Comparison of ENCODE assay signal across 8 cellular contexts in genomic region chr4:24583451-24584174, GRCh38. TPM values are rescaled to one million over a fixed set of nuclear protein-coding genes. Genes with fewer than 3 reads are reported as not detected.
DNase-seq lines count a peak whose midpoint lies in the region; ATAC-seq, FAIRE-seq and TF ChIP-seq lines count a peak whose summit lies in the region.

No MANE protein-coding gene starts in this region.

- H3K9me3 Mint-ChIP-seq in activated naive CD8-positive, alpha-beta T cell treated with anti-CD3 and anti-CD28 coated beads, Interleukin-2, amount 10 ng/mL, durations not matched to agents 7 days and 5 days, result no peaks in the 10 kb centered on the region

- no peak for FAIRE-seq in urothelium cell line (lab: Jason Lieb, UNC)

- H3K27me3 Mint-ChIP-seq in activated naive CD8-positive, alpha-beta T cell treated with anti-CD3 and anti-CD28 coated beads, Interleukin-2, amount 10 ng/mL, durations not matched to agents 7 days and 5 days, result no peaks in the 10 kb centered on the region

- peak overlapping the region; percentile 94 for H4K8ac ChIP-seq in trophoblast cell (ENCODE audit: low read depth, low read length)

- TF ChIP-seq RAD21 in SK-N-SH (IDR thresholded peaks at IDR 0.05; ENCODE audit: low read length), result no peak

- H3K4me3 ChIP-seq in SK-N-SH (ENCODE audit: low read depth in 2 of 2, low read length in 1 of 2) (peak overlapping the region; percentile 74 to 93), trophoblast cell (ENCODE audit: low read depth, low read length) (peak overlapping the region; percentile 98)

- peaks cover 49% of the 10 kb centered on the region for H4K20me1 ChIP-seq in SK-N-SH (ENCODE audit: insufficient read depth)

- peak overlapping the region; percentile 97 for H4K12ac ChIP-seq in trophoblast cell (ENCODE audit: low read depth, low read length)

- H3K9me2 ChIP-seq in SK-N-SH, result no peaks in the 10 kb centered on the region

- whole genome bisulfite sequencing in SK-N-SH (ENCODE audit: low lambda C conversion rate), result 1% methylated on average over 31 of the region's 49 CpGs
- WGBS in trophoblast cell (ENCODE audit: extremely low coverage, insufficient coverage, insufficient read length), result no CpG with 5 or more reads among the region's 49 CpGs

- peak overlapping the region; percentile 95 for H3K18ac ChIP-seq in trophoblast cell (ENCODE audit: low read length)

- peak overlapping the region; percentile 94 for H2BK5ac ChIP-seq in trophoblast cell (ENCODE audit: low read depth, low read length, poor library complexity)

- H3K79me1 ChIP-seq in trophoblast cell (ENCODE audit: low read length), result peaks cover 10% of the 10 kb centered on the region

- H2AFZ ChIP-seq in SK-N-SH (ENCODE audit: low read depth) (no peak overlapping the region; the same call in 1 of the 2 replicates), trophoblast cell (ENCODE audit: insufficient read depth, low read length, poor library complexity) (peak overlapping the region; percentile 72)

- no peak for TF ChIP-seq EP300 in SK-N-SH (IDR thresholded peaks at IDR 0.05; ENCODE audit: borderline replicate concordance in 1 of 2, low read depth in 1 of 2, low read length in 1 of 2)

- H3K14ac ChIP-seq in trophoblast cell (ENCODE audit: low read length), result peak overlapping the region; percentile 95

- H3K27ac Mint-ChIP-seq in activated naive CD8-positive, alpha-beta T cell treated with anti-CD3 and anti-CD28 coated beads, Interleukin-2, amount 10 ng/mL, durations not matched to agents 7 days and 5 days, result peak overlapping the region; percentile 99

- H3K27ac ChIP-seq in SK-N-SH (ENCODE audit: low read depth in 2 of 2, low read length in 1 of 2) (peak overlapping the region; percentile 91 to 92), trophoblast cell (ENCODE audit: low read depth, low read length) (peak overlapping the region; percentile 92)

- no peak overlapping the region for H3K23ac ChIP-seq in trophoblast cell (ENCODE audit: low read length)

- DNase-seq in GDM1 (lab: John Stamatoyannopoulos, UW), result peak; percentile 17
- DNase-seq in NAMALWA (ENCODE audit: low spot score), result peak; percentile 75
- DNase-seq in SK-N-SH, result peak; percentile 81
- peak; percentile 52 for DNase-seq in activated naive CD8-positive, alpha-beta T cell treated with anti-CD3 and anti-CD28 coated beads, Interleukin-2, amount 10 ng/mL, durations not matched to agents 7 days and 5 days
- peak; percentile 80 for DNase-seq in cardiac septum (ENCODE audit: low spot score)
- peak; percentile 30 to 57 for DNase-seq in trophoblast cell
- peak; percentile 39 for DNase-seq in urothelium cell line (ENCODE audit: low spot score)

- H3F3A ChIP-seq in SK-N-SH (replicated peaks; ENCODE audit: insufficient read depth), result no peaks in the 10 kb centered on the region

- H2BK120ac ChIP-seq in trophoblast cell (ENCODE audit: insufficient read depth, low read length, poor library complexity), result peak overlapping the region; percentile 97

- peak overlapping the region; percentile 100 for H3K4me3 Mint-ChIP-seq in activated naive CD8-positive, alpha-beta T cell treated with anti-CD3 and anti-CD28 coated beads, Interleukin-2, amount 10 ng/mL, durations not matched to agents 7 days and 5 days

- H3K36me3 ChIP-seq in SK-N-SH (replicated peaks in 1 of 2; ENCODE audit: control insufficient read depth in 1 of 2, insufficient read depth in 2 of 2, low read length in 1 of 2) (peaks cover 3 to 10% of the 10 kb centered on the region in 2 experiments), trophoblast cell (ENCODE audit: control insufficient read depth in 1 of 2, insufficient read depth in 2 of 2, low read length in 2 of 2) (peaks cover 4 to 7% of the 10 kb centered on the region in 2 experiments)

- H3K27me3 ChIP-seq in SK-N-SH (ENCODE audit: insufficient read depth), result no peaks in the 10 kb centered on the region
- no peaks in the 10 kb centered on the region for H3K27me3 ChIP-seq in trophoblast cell (ENCODE audit: insufficient read depth, low read length)

- H2BK12ac ChIP-seq in trophoblast cell (ENCODE audit: low read length), result peak overlapping the region; percentile 33

- intact Hi-C loops in cardiac septum (cut with DNase I), result loop anchor here (2.0 to 10.0 kb wide), 5 partner anchors 111 to 1329 kb away; partner anchors contain the start of genes CCDC149, SMIM20 and SOD3

- CTCF ChIA-PET in SK-N-SH (lab: Yijun Ruan, JAX), result interaction anchor here (0.7 to 1.1 kb wide), 3 partner anchors 23 to 95 kb away, joined by 3 to 4 read pairs (median 4); no protein-coding TSS in a partner anchor

- TF ChIP-seq CTCF in SK-N-SH (IDR thresholded peaks at IDR 0.05), result no peak; the same call in 1 of the 2 replicates

- POLR2A ChIA-PET in SK-N-SH (lab: Yijun Ruan, JAX), result interaction anchor here (1.0 to 1.4 kb wide), 2 partner anchors 8 to 24 kb away, joined by 3 read pairs; no protein-coding TSS in a partner anchor
- POLR2A ChIA-PET in activated naive CD8-positive, alpha-beta T cell treated with anti-CD3 and anti-CD28 coated beads, Interleukin-2, amount 10 ng/mL, durations not matched to agents 7 days and 5 days (lab: Charles Lee), result interaction anchor here (1.0 to 1.6 kb wide), 8 partner anchors 10 to 793 kb away, joined by 3 to 9 read pairs (median 6); partner anchors contain the start of genes ANAPC4, SEPSECS and ZCCHC4

- peak overlapping the region; percentile 98 for H4K91ac ChIP-seq in trophoblast cell (ENCODE audit: low read depth, low read length)

- peaks cover 8 to 11% of the 10 kb centered on the region in 2 experiments; a peak in 2 of 4 replicates for H3K4me1 ChIP-seq in SK-N-SH (ENCODE audit: control insufficient read depth in 1 of 2, insufficient read depth in 2 of 2, low read depth in 1 of 2, low read length in 1 of 2)
- H3K4me1 ChIP-seq in trophoblast cell (ENCODE audit: control insufficient read depth in 1 of 2, insufficient read depth in 2 of 2, low read length in 2 of 2), result peaks cover 3 to 5% of the 10 kb centered on the region in 2 experiments

- H3K4me2 ChIP-seq in SK-N-SH, result peak overlapping the region; percentile 79
- H3K4me2 ChIP-seq in trophoblast cell (ENCODE audit: low read length), result peak overlapping the region; percentile 87

- peaks cover 20% of the 10 kb centered on the region for H3K36me3 Mint-ChIP-seq in activated naive CD8-positive, alpha-beta T cell treated with anti-CD3 and anti-CD28 coated beads, Interleukin-2, amount 10 ng/mL, durations not matched to agents 7 days and 5 days

- H2AK5ac ChIP-seq in trophoblast cell (ENCODE audit: low read length), result peak overlapping the region; percentile 96

- peak overlapping the region; percentile 99 for H3K4ac ChIP-seq in trophoblast cell (ENCODE audit: low read depth, low read length)

- peaks cover 58% of the 10 kb centered on the region for H3K79me2 ChIP-seq in SK-N-SH (ENCODE audit: insufficient read depth)
- peaks cover 21% of the 10 kb centered on the region for H3K79me2 ChIP-seq in trophoblast cell (ENCODE audit: control insufficient read depth, insufficient read depth, low read length, poor library complexity)

- peaks cover 34% of the 10 kb centered on the region for H3K4me1 Mint-ChIP-seq in activated naive CD8-positive, alpha-beta T cell treated with anti-CD3 and anti-CD28 coated beads, Interleukin-2, amount 10 ng/mL, durations not matched to agents 7 days and 5 days

- H3K9ac ChIP-seq in SK-N-SH (peak overlapping the region; percentile 99), trophoblast cell (ENCODE audit: low read length) (peak overlapping the region; percentile 98)

- no peaks in the 10 kb centered on the region for H3K9me3 ChIP-seq in SK-N-SH
- no peaks in the 10 kb centered on the region for H3K9me3 ChIP-seq in trophoblast cell (ENCODE audit: insufficient read depth, low read depth, low read length)

- ATAC-seq in HG02588 (IDR thresholded peaks at IDR 0.05; ENCODE audit: unreplicated experiment), result peak; percentile 24
- peak; percentile 28 for ATAC-seq in activated naive CD8-positive, alpha-beta T cell treated with anti-CD3 and anti-CD28 coated beads, Interleukin-2, amount 10 ng/mL, durations not matched to agents 7 days and 5 days (ENCODE audit: low read depth)

TF ChIP-seq in SK-N-SH, 30 proteins besides CTCF, POLR2A, EP300 and RAD21 (continues in another document):
- no peak for TF ChIP-seq POLR2AphosphoS5 (IDR thresholded peaks at IDR 0.05; ENCODE audit: low read depth, low read length)
- TF ChIP-seq, protein P1, sequence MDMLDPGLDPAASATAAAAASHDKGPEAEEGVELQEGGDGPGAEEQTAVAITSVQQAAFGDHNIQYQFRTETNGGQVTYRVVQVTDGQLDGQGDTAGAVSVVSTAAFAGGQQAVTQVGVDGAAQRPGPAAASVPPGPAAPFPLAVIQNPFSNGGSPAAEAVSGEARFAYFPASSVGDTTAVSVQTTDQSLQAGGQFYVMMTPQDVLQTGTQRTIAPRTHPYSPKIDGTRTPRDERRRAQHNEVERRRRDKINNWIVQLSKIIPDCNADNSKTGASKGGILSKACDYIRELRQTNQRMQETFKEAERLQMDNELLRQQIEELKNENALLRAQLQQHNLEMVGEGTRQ (IDR thresholded peaks at IDR 0.05; ENCODE audit: borderline replicate concordance, low read depth, low read length), result no peak
- TF ChIP-seq FOSL2 (IDR thresholded peaks at IDR 0.05; ENCODE audit: borderline replicate concordance, low read depth), result no peak
- TF ChIP-seq NRF1 (IDR thresholded peaks at IDR 0.05; ENCODE audit: low read depth, low read length), result no peak
- TF ChIP-seq, protein P2, sequence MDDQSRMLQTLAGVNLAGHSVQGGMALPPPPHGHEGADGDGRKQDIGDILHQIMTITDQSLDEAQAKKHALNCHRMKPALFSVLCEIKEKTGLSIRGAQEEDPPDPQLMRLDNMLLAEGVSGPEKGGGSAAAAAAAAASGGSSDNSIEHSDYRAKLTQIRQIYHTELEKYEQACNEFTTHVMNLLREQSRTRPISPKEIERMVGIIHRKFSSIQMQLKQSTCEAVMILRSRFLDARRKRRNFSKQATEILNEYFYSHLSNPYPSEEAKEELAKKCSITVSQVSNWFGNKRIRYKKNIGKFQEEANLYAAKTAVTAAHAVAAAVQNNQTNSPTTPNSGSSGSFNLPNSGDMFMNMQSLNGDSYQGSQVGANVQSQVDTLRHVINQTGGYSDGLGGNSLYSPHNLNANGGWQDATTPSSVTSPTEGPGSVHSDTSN (IDR thresholded peaks at IDR 0.05), result no peak
- TF ChIP-seq USF1 (IDR thresholded peaks at IDR 0.05; ENCODE audit: borderline replicate concordance, low read depth), result no peak
- TF ChIP-seq SMC3 (IDR thresholded peaks at IDR 0.05; ENCODE audit: low read depth, low read length), result no peak

RNA-seq across cellular contexts. Expression of gene DHX15, which starts 0.7 kb away (rescaled TPM):
- polyA plus RNA-seq in SK-N-SH (2012; rRNA removed), result 63.3 and 81.9 TPM in 2 replicates
- 71.2 and 74.6 TPM in 2 replicates for polyA plus RNA-seq in SK-N-SH (2012; cell fraction: cytosol; rRNA removed)
- polyA plus RNA-seq in SK-N-SH (2012; cell fraction: nucleus; rRNA removed), result 75.7 and 172 TPM in 2 replicates
- total RNA-seq in activated naive CD8-positive, alpha-beta T cell treated with anti-CD3 and anti-CD28 coated beads, Interleukin-2, amount 10 ng/mL, durations not matched to agents 7 days and 5 days, result 100 to 1,000 TPM; 169 to 177 TPM
- total RNA-seq in cardiac septum, result 62.6 TPM
- 129 TPM in 2 replicates for polyA plus RNA-seq in trophoblast cell (2013)

Comparison
In these comparisons a context has a peak if more than half of its experiments do, and no peak if none do; other contexts are left out.
1. Peak in every context shown above with its lines: DNase-seq, ATAC-seq, H3K4me3 ChIP-seq and H3K27ac ChIP-seq.
2. DNase-seq: peak in every context shown above with its lines; median percentile 81 in SK-N-SH; 80 in cardiac septum; 75 in NAMALWA; 52 in activated naive CD8-positive, alpha-beta T cell treated with anti-CD3 and anti-CD28 coated beads, Interleukin-2, amount 10 ng/mL, durations not matched to agents 7 days and 5 days; 44 in trophoblast cell; 39 in urothelium cell line; 17 in GDM1.